ENCODE assay signal across 15 cellular contexts in genomic region chr16:50585331-50585776, GRCh38. TPM values are rescaled to one million over a fixed set of nuclear protein-coding genes. Genes with fewer than 3 reads are reported as not detected.
DNase-seq lines count a peak whose midpoint lies in the region; ATAC-seq lines count a peak whose summit lies in the region.
"Had no signal": no experiment of that assay in that cellular context is flagged by ENCODE, and none has a peak within 500 bp of the region (broad histone marks: within the 10 kb centered on the region; RNA-seq: fewer than 3 reads in every experiment).

No MANE protein-coding gene starts in this region.

- H3K23ac ChIP-seq in mesenchymal stem cell (ENCODE audit: low read length in 2 of 2): no peak overlapping the region

- no peak overlapping the region for H4K91ac ChIP-seq in mesenchymal stem cell (ENCODE audit: low read length)

- no peak overlapping the region for H2AK5ac ChIP-seq in mesenchymal stem cell (ENCODE audit: low read length, severe bottlenecking)

- no peaks in the 10 kb centered on the region for H3K4me1 ChIP-seq in mesenchymal stem cell (ENCODE audit: control insufficient read depth, insufficient read depth, low read depth, low read length)
- H3K4me1 ChIP-seq: gastrocnemius medialis had no signal

- DNase-seq in EH (ENCODE audit: low read depth) (peak; percentile 1), fibroblast of peridontal ligament (ENCODE audit: extremely low read depth) (peak; percentile 18), mesenchymal stem cell (no peak), T1000 (lab: John Stamatoyannopoulos, UW) (no peak)
- no peak for DNase-seq in stimulated activated naive CD8-positive, alpha-beta T cell treated with anti-CD3 and anti-CD28 coated beads, Interleukin-15, Interleukin-2, amounts not matched to agents 100 U/mL and 50 U/mL, for 24 hours
- no peak for DNase-seq in activated effector memory CD4-positive, alpha-beta T cell treated with Interleukin-2 at 50 U/mL for 16 hours
- DNase-seq: activated CD8-positive, alpha-beta memory T cell treated with anti-CD3 and anti-CD28 coated beads for 24 hours; activated naive CD4-positive, alpha-beta T cell treated with anti-CD3 and anti-CD28 coated beads, Interleukin-2, amount 50 U/mL, for 16 hours; cortex of kidney; DMS79; HCEC 1CT had no signal

- peak overlapping the region; percentile 62 for H3K9ac ChIP-seq in mesenchymal stem cell (ENCODE audit: low read length)

- no peak overlapping the region for H3K18ac ChIP-seq in mesenchymal stem cell (ENCODE audit: low read depth in 1 of 2, low read length in 2 of 2)

- H2AFZ ChIP-seq in mesenchymal stem cell (ENCODE audit: low read depth, low read length): no peak overlapping the region

- H3K4me3 ChIP-seq in mesenchymal stem cell (ENCODE audit: insufficient read depth in 1 of 2, low read depth in 1 of 2, low read length in 2 of 2) (no peak overlapping the region), skin epidermis (no peak overlapping the region)
- H3K4me3 ChIP-seq: gastrocnemius medialis had no signal

- H3K14ac ChIP-seq in mesenchymal stem cell (ENCODE audit: low read length in 2 of 2): no peak overlapping the region

- H4K8ac ChIP-seq in mesenchymal stem cell (ENCODE audit: low read length): no peak overlapping the region

- H2BK5ac ChIP-seq in mesenchymal stem cell (ENCODE audit: low read depth, low read length, poor library complexity, severe bottlenecking): no peak overlapping the region

- H3K4me2 ChIP-seq in mesenchymal stem cell (ENCODE audit: low read length, poor library complexity, severe bottlenecking): no peak overlapping the region

- H3K27me3 ChIP-seq in mesenchymal stem cell (ENCODE audit: control insufficient read depth in 1 of 2, insufficient read depth in 1 of 2, low read length in 2 of 2): peaks cover 3 to 6% of the 10 kb centered on the region in 2 experiments
- H3K27me3 ChIP-seq: gastrocnemius medialis had no signal

- no peaks in the 10 kb centered on the region for H3K9me3 ChIP-seq in mesenchymal stem cell (ENCODE audit: control insufficient read depth, low read length)
- H3K9me3 ChIP-seq: gastrocnemius medialis had no signal

- no peaks in the 10 kb centered on the region for H3K79me1 ChIP-seq in mesenchymal stem cell (replicated peaks; ENCODE audit: low read length, poor library complexity, severe bottlenecking)

- ATAC-seq in stimulated activated naive CD8-positive, alpha-beta T cell treated with anti-CD3 and anti-CD28 coated beads, Interleukin-15, Interleukin-2, amounts not matched to agents 100 U/mL and 50 U/mL, for 24 hours: no peak
- ATAC-seq in HG03565 (IDR thresholded peaks at IDR 0.05; ENCODE audit: unreplicated experiment): no peak
- ATAC-seq: gastrocnemius medialis had no signal

- H3K36me3 ChIP-seq in mesenchymal stem cell (ENCODE audit: control insufficient read depth in 1 of 2, insufficient read depth in 2 of 2, low read depth in 1 of 2, low read length in 2 of 2): no peaks in the 10 kb centered on the region
- H3K36me3 ChIP-seq: gastrocnemius medialis had no signal

- H3K4ac ChIP-seq in mesenchymal stem cell (ENCODE audit: low read depth in 1 of 2, low read length in 2 of 2): no peak overlapping the region

- H2BK120ac ChIP-seq in mesenchymal stem cell (ENCODE audit: low read depth, low read length): no peak overlapping the region

- H3K27ac ChIP-seq in mesenchymal stem cell (ENCODE audit: low read length, poor library complexity, severe bottlenecking) (no peak overlapping the region), skin epidermis (peak overlapping the region in 14 of 21 experiments; percentile 11 to 64 (median 46))

- H2BK12ac ChIP-seq in mesenchymal stem cell (ENCODE audit: low read length in 2 of 2): no peak overlapping the region

- H2BK15ac ChIP-seq in mesenchymal stem cell (ENCODE audit: low read depth, poor library complexity, severe bottlenecking): no peak overlapping the region

- 91% methylated on average over 13 of the region's 16 CpGs for WGBS in mesenchymal stem cell

RNA-seq across cellular contexts. Expression of gene NKD1, which starts 37.2 kb away (rescaled TPM):
- 0.06 TPM for polyA plus RNA-seq in mesenchymal stem cell (2013, experiment 1 of 2)
- 0.10 TPM for polyA plus RNA-seq in mesenchymal stem cell (2013, experiment 2 of 2)
- polyA plus RNA-seq: AG04450 had no signal

Comparison
In these comparisons a context has a peak if more than half of its experiments do, and no peak if none do; other contexts are left out.
1. DNase-seq: peak in EH (single experiment) and fibroblast of peridontal ligament (single experiment); none in mesenchymal stem cell (single experiment), stimulated activated naive CD8-positive, alpha-beta T cell treated with anti-CD3 and anti-CD28 coated beads, Interleukin-15, Interleukin-2, amounts not matched to agents 100 U/mL and 50 U/mL, for 24 hours (single experiment), activated effector memory CD4-positive, alpha-beta T cell treated with Interleukin-2 at 50 U/mL for 16 hours (single experiment) and T1000 (single experiment).